In genomic region chr10:3578159-3578558, GRCh38 we compare ENCODE assay signal across 18 cellular contexts.
"Had no signal": no experiment of that assay in that cellular context is flagged by ENCODE, and none has a peak within 500 bp of the region (broad histone marks: within the 10 kb centered on the region; RNA-seq: fewer than 3 reads in every experiment).

No MANE protein-coding gene starts in this region.

- H3K4me3 Mint-ChIP-seq: endodermal cell had no signal

- H3K4me2 ChIP-seq: hepatocyte had no signal

- H3K36me3 ChIP-seq: colonic mucosa, ovary, stomach, upper lobe of left lung, vagina had no signal

- H3K27ac ChIP-seq: colonic mucosa, hepatocyte, ovary, stomach, upper lobe of left lung, vagina had no signal

- H3K9me3 ChIP-seq: colonic mucosa, mucosa of descending colon, ovary, stomach, upper lobe of left lung, vagina had no signal

- H3K4me3 ChIP-seq: colonic mucosa, hepatocyte, mucosa of descending colon, ovary, stomach, upper lobe of left lung, vagina had no signal

- DNase-seq: colonic mucosa; effector CD4-positive, alpha-beta T cell; endodermal cell; foreskin melanocyte; head of caudate nucleus; left colon; mucosa of descending colon; naive thymus-derived CD8-positive, alpha-beta T cell; ovary; small intestine; stimulated activated CD4-positive, alpha-beta T cell treated with anti-CD3 and anti-CD28 coated beads, Interleukin-12 subunit alpha, Interleukin-12 subunit beta, amount 100 ng/mL, for 4 hours; stimulated activated naive CD4-positive, alpha-beta T cell; stomach; upper lobe of left lung had no signal

- H3K27me3 Mint-ChIP-seq: progenitor cell of endocrine pancreas had no signal

- H3K79me2 ChIP-seq: hepatocyte had no signal

- H3K4me1 ChIP-seq: colonic mucosa, stomach, vagina had no signal

- H3K27ac Mint-ChIP-seq: endodermal cell; naive thymus-derived CD8-positive, alpha-beta T cell; progenitor cell of endocrine pancreas had no signal

- H3K4me1 Mint-ChIP-seq: naive thymus-derived CD8-positive, alpha-beta T cell had no signal

- H3K9me3 Mint-ChIP-seq: endodermal cell; naive thymus-derived CD8-positive, alpha-beta T cell had no signal

- H2AFZ ChIP-seq: hepatocyte had no signal

- H3K36me3 Mint-ChIP-seq: naive thymus-derived CD8-positive, alpha-beta T cell had no signal

- H3K27me3 ChIP-seq: colonic mucosa, hepatocyte, ovary, stomach, upper lobe of left lung, vagina had no signal

- ATAC-seq: left colon; mucosa of descending colon; naive thymus-derived CD8-positive, alpha-beta T cell; right cardiac atrium had no signal
